ENCODE assay signal across 1 cellular context in the genomic region with DNA sequence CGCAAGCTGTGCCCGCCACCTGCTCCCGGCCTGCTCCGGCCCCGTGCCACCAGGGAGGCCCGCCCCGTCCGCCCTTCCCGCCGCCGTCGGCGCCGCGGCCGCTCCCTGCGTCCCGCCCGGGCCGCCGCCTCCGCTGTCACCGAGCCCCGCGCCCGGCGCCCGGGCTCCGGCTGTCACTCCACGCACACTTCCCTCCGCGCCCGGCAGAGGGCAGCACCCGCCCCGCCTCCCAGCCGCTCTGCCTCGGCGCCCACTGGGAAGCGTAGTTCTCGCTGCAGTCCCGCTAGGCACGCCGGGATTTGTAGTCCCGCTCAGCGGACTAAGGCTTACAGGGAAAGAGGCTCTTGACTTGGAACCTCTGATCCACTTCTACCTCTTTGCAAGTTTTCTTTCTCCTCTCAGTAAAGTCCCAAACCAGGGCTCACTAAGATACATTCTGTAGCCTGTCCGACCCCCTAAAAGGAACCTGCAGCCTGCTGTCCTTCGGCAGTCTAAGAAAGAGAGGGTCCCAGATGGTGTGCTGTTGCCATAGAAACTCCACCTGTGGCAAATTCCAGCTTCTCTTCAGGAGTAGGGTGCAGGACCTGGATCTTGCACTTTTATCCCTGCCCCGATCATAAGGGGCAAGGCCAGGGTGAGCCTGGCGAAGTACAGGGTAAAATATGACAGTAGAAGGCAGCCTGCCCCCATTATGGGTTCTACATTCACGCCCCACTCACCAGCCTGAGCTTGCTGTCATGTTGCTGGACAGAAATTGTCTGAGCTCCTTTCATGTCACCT.
TF ChIP-seq lines count a peak whose summit lies in the region.

Gene TFEB, minus strand, starts transcription at position 182 of the 780 bp plus-strand sequence. CDS start 44,395 bp downstream, outside the sequence.

TF ChIP-seq in K562, 482 proteins besides CTCF, POLR2A, EP300 and RAD21 (continued from another document and continues in another):
- TF ChIP-seq UBTF (IDR thresholded peaks at IDR 0.05; ENCODE audit: borderline replicate concordance in 1 of 2, low read depth in 2 of 2, low read length in 2 of 2) (peak in 1 of 2 experiments; percentile 76; a peak in 1 of 4 replicates), ZNF232 (CRISPR knock-in tag; IDR thresholded peaks at IDR 0.05) (no peak), ZNF134 (CRISPR knock-in tag; conservative IDR thresholded peaks at IDR 0.05) (no peak), HEY1 (CRISPR knock-in tag; IDR thresholded peaks at IDR 0.05; ENCODE audit: borderline replicate concordance) (no peak), NFIC (IDR thresholded peaks at IDR 0.05) (no peak; the same call in 1 of the 2 replicates), ZNF518B (CRISPR knock-in tag; IDR thresholded peaks at IDR 0.05) (no peak), MAFK (IDR thresholded peaks at IDR 0.05; ENCODE audit: low read length) (no peak), CC2D1A (IDR thresholded peaks at IDR 0.05) (no peak), MYC (IDR thresholded peaks at IDR 0.05; ENCODE audit: low read depth, low read length) (peak; percentile 46), MYC (CRISPR knock-in tag; IDR thresholded peaks at IDR 0.05; ENCODE audit: borderline replicate concordance, low read depth) (no peak), MCM2 (IDR thresholded peaks at IDR 0.05; ENCODE audit: low read depth) (no peak), CREBBP (IDR thresholded peaks at IDR 0.05; ENCODE audit: low read depth, low read length) (no peak), PREB (CRISPR knock-in tag; IDR thresholded peaks at IDR 0.05) (no peak; the same call in 1 of the 2 replicates), POLR2B (IDR thresholded peaks at IDR 0.05; ENCODE audit: low read depth, partially characterized antibody) (no peak), SNIP1 (IDR thresholded peaks at IDR 0.05; ENCODE audit: low read depth) (no peak), ATF7 (IDR thresholded peaks at IDR 0.05) (peak; percentile 71; the same call in 1 of the 2 replicates), CTCFL (IDR thresholded peaks at IDR 0.05; ENCODE audit: borderline replicate concordance, insufficient read depth, low read depth, low read length, poor library complexity, severe bottlenecking) (peak; percentile 99), JUNB (CRISPR knock-in tag; conservative IDR thresholded peaks at IDR 0.05) (no peak), NFRKB (IDR thresholded peaks at IDR 0.05; ENCODE audit: low read depth) (no peak), SMARCC2 (IDR thresholded peaks at IDR 0.05; ENCODE audit: low read depth) (no peak), TBP (optimal IDR thresholded peaks at IDR 0.05; ENCODE audit: low read depth, low read length) (peak; percentile 48), ARHGAP35 (IDR thresholded peaks at IDR 0.05; ENCODE audit: partially characterized antibody) (no peak), CHD2 (IDR thresholded peaks at IDR 0.05; ENCODE audit: low read depth, low read length) (peak; percentile 83), ETV6 (IDR thresholded peaks at IDR 0.05; ENCODE audit: borderline replicate concordance in 1 of 2, low read depth in 2 of 2, low read length in 1 of 2) (0 out of 4 replicates have a peak, but pooled peaks of 1 of the 2 experiments have one; percentile 53), ETV6 (CRISPR knock-in tag; IDR thresholded peaks at IDR 0.05; ENCODE audit: borderline replicate concordance) (no peak), REST (CRISPR knock-in tag; IDR thresholded peaks at IDR 0.05; ENCODE audit: low read depth) (0 out of 2 replicates have a peak, but pooled peaks have one; percentile 26), MCM7 (IDR thresholded peaks at IDR 0.05) (no peak), POLR2AphosphoS5 (IDR thresholded peaks at IDR 0.05; ENCODE audit: control insufficient read depth, insufficient read depth, low read depth, low read length) (no peak), PURB (CRISPR knock-in tag; IDR thresholded peaks at IDR 0.05; ENCODE audit: low read depth) (no peak), CREM (IDR thresholded peaks at IDR 0.05; ENCODE audit: low read depth) (peak; percentile 92), MCM5 (IDR thresholded peaks at IDR 0.05; ENCODE audit: low read depth) (no peak), FUS (optimal IDR thresholded peaks at IDR 0.05; ENCODE audit: low read depth, low read length) (no peak)
- TF ChIP-seq, protein P1, sequence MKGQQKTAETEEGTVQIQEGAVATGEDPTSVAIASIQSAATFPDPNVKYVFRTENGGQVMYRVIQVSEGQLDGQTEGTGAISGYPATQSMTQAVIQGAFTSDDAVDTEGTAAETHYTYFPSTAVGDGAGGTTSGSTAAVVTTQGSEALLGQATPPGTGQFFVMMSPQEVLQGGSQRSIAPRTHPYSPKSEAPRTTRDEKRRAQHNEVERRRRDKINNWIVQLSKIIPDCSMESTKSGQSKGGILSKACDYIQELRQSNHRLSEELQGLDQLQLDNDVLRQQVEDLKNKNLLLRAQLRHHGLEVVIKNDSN (CRISPR knock-in tag; IDR thresholded peaks at IDR 0.05) = peak; percentile 51
- TF ChIP-seq, protein P2, sequence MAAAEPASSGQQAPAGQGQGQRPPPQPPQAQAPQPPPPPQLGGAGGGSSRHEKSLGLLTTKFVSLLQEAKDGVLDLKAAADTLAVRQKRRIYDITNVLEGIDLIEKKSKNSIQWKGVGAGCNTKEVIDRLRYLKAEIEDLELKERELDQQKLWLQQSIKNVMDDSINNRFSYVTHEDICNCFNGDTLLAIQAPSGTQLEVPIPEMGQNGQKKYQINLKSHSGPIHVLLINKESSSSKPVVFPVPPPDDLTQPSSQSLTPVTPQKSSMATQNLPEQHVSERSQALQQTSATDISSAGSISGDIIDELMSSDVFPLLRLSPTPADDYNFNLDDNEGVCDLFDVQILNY (CRISPR knock-in tag; IDR thresholded peaks at IDR 0.05) = no peak
- TF ChIP-seq, protein P3, sequence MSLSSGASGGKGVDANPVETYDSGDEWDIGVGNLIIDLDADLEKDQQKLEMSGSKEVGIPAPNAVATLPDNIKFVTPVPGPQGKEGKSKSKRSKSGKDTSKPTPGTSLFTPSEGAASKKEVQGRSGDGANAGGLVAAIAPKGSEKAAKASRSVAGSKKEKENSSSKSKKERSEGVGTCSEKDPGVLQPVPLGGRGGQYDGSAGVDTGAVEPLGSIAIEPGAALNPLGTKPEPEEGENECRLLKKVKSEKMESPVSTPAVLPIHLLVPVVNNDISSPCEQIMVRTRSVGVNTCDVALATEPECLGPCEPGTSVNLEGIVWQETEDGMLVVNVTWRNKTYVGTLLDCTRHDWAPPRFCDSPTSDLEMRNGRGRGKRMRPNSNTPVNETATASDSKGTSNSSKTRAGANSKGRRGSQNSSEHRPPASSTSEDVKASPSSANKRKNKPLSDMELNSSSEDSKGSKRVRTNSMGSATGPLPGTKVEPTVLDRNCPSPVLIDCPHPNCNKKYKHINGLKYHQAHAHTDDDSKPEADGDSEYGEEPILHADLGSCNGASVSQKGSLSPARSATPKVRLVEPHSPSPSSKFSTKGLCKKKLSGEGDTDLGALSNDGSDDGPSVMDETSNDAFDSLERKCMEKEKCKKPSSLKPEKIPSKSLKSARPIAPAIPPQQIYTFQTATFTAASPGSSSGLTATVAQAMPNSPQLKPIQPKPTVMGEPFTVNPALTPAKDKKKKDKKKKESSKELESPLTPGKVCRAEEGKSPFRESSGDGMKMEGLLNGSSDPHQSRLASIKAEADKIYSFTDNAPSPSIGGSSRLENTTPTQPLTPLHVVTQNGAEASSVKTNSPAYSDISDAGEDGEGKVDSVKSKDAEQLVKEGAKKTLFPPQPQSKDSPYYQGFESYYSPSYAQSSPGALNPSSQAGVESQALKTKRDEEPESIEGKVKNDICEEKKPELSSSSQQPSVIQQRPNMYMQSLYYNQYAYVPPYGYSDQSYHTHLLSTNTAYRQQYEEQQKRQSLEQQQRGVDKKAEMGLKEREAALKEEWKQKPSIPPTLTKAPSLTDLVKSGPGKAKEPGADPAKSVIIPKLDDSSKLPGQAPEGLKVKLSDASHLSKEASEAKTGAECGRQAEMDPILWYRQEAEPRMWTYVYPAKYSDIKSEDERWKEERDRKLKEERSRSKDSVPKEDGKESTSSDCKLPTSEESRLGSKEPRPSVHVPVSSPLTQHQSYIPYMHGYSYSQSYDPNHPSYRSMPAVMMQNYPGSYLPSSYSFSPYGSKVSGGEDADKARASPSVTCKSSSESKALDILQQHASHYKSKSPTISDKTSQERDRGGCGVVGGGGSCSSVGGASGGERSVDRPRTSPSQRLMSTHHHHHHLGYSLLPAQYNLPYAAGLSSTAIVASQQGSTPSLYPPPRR (CRISPR knock-in tag; IDR thresholded peaks at IDR 0.05; ENCODE audit: borderline replicate concordance) = no peak
